Comparison of ENCODE assay signal across 15 cellular contexts in the genomic region with DNA sequence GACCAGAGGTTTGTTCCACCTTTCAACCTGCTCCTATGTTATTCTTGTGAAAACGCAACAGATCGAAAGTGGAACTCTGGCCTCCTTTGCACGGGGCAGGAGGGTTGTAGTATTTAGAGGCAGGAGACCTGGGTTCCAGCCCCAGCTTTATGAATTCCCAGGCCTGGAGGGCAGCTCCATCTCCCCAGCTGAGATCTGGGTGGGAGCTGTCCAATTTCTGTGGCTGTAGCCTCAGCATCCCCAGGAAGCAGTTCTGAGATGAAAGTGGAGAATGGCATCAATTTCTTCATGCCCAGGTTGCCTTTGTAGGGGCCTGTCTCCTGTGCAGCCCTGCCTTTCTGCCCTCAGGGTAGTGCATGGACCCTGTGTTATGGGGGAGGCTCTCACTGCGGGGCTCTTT. TPM values are rescaled to one million over a fixed set of nuclear protein-coding genes. Genes with fewer than 3 reads are reported as not detected.
DNase-seq lines count a peak whose midpoint lies in the region; ATAC-seq and TF ChIP-seq lines count a peak whose summit lies in the region.
"Had no signal": no experiment of that assay in that cellular context is flagged by ENCODE, and none has a peak within 500 bp of the region (broad histone marks: within the 10 kb centered on the region; RNA-seq: fewer than 3 reads in every experiment).

No MANE protein-coding gene starts in this region.

- no peak overlapping the region for H3K4me3 ChIP-seq in SU-DHL-6 (ENCODE audit: insufficient read depth, low read length, poor library complexity, severe bottlenecking)
- H3K4me3 ChIP-seq: A549, prostate gland had no signal

- H4K20me1 ChIP-seq in SU-DHL-6 (ENCODE audit: low read depth, low read length): no peaks in the 10 kb centered on the region

- peak overlapping the region; percentile 93 for H3K27ac Mint-ChIP-seq in activated CD4-positive, alpha-beta T cell treated with anti-CD3 and anti-CD28 coated beads, Interleukin-2, amount 10 ng/mL, durations not matched to agents 24 days and 14 days
- H3K27ac Mint-ChIP-seq in endothelial cell (ENCODE audit: unreplicated experiment): peak overlapping the region; percentile 86
- peak overlapping the region; percentile 96 for H3K27ac Mint-ChIP-seq in stimulated activated effector memory CD8-positive, alpha-beta T cell treated with anti-CD3 and anti-CD28 coated beads, Interleukin-12 subunit alpha, Interleukin-12 subunit beta, amount 100 ng/mL, for 72 hours
- H3K27ac Mint-ChIP-seq: activated naive CD8-positive, alpha-beta T cell treated with anti-CD3 and anti-CD28 coated beads, Interleukin-2, amount 50 U/mL, for 24 hours had no signal

- H3K4me3 Mint-ChIP-seq in activated CD4-positive, alpha-beta T cell treated with anti-CD3 and anti-CD28 coated beads, Interleukin-2, amount 10 ng/mL, durations not matched to agents 24 days and 14 days: peak overlapping the region; percentile 92
- peak overlapping the region; percentile 98 for H3K4me3 Mint-ChIP-seq in endothelial cell (ENCODE audit: unreplicated experiment)
- H3K4me3 Mint-ChIP-seq in stimulated activated effector memory CD8-positive, alpha-beta T cell treated with anti-CD3 and anti-CD28 coated beads, Interleukin-12 subunit alpha, Interleukin-12 subunit beta, amount 100 ng/mL, for 72 hours: no peak overlapping the region
- H3K4me3 Mint-ChIP-seq: activated naive CD8-positive, alpha-beta T cell treated with anti-CD3 and anti-CD28 coated beads, Interleukin-2, amount 50 U/mL, for 24 hours; CD8-positive, alpha-beta memory T cell had no signal

- H3K9me3 ChIP-seq in SU-DHL-6 (ENCODE audit: insufficient read depth, low read length): no peaks in the 10 kb centered on the region
- H3K9me3 ChIP-seq: A549, prostate gland had no signal

- intact Hi-C loops in activated CD4-positive, alpha-beta T cell treated with anti-CD3 and anti-CD28 coated beads, Interleukin-2, amount 10 ng/mL, durations not matched to agents 24 days and 14 days (cut with micrococcal nuclease): loop anchor here (5.0 kb wide), 2 partner anchors 135 to 290 kb away; a partner anchor contains a TSS

- no peak overlapping the region for H3K9ac ChIP-seq in SU-DHL-6 (ENCODE audit: low read length)

- no peak for TF ChIP-seq CTCF in SU-DHL-6 (IDR thresholded peaks at IDR 0.05; ENCODE audit: insufficient read depth, low read length, poor library complexity, severe bottlenecking)
- no peak for TF ChIP-seq CTCF in endothelial cell (IDR thresholded peaks at IDR 0.05; ENCODE audit: unreplicated experiment)

- H3K27me3 ChIP-seq in SU-DHL-6 (ENCODE audit: low read length): no peaks in the 10 kb centered on the region

- no peak overlapping the region for H2AFZ ChIP-seq in SU-DHL-6 (ENCODE audit: low read depth, low read length, severe bottlenecking)

- DNase-seq in activated CD4-positive, alpha-beta T cell treated with anti-CD3 and anti-CD28 coated beads, Interleukin-2, amount 10 ng/mL, durations not matched to agents 24 days and 14 days: no peak
- no peak for DNase-seq in activated CD4-positive, alpha-beta T cell treated with anti-CD3 and anti-CD28 coated beads, Interleukin-2, amount 50 U/mL, for 48 hours
- DNase-seq in endothelial cell (ENCODE audit: low spot score) (no peak), DMS114 treated with DMSO at 0.1 percent for 48 hours (lab: John Stamatoyannopoulos, UW; ENCODE audit: unreplicated experiment) (no peak), NAMALWA (ENCODE audit: low spot score) (no peak)
- no peak for DNase-seq in stimulated activated effector memory CD8-positive, alpha-beta T cell treated with anti-CD3 and anti-CD28 coated beads, Interleukin-12 subunit alpha, Interleukin-12 subunit beta, amount 100 ng/mL, for 72 hours (ENCODE audit: low spot score in 2 of 2)
- DNase-seq in stimulated activated naive CD4-positive, alpha-beta T cell (lab: John Stamatoyannopoulos, UW): no peak
- DNase-seq: activated naive CD8-positive, alpha-beta T cell treated with anti-CD3 and anti-CD28 coated beads, Interleukin-2, amount 50 U/mL, for 24 hours; CD8-positive, alpha-beta memory T cell; KG1; NCI-H1417 treated with DMSO at 0.1 percent for 48 hours; OCI-M1 had no signal

- H3K79me2 ChIP-seq in SU-DHL-6 (ENCODE audit: insufficient read depth, low read length): peaks cover 37% of the 10 kb centered on the region

- peaks cover 26% of the 10 kb centered on the region for H3K36me3 Mint-ChIP-seq in activated CD4-positive, alpha-beta T cell treated with anti-CD3 and anti-CD28 coated beads, Interleukin-2, amount 10 ng/mL, durations not matched to agents 24 days and 14 days (ENCODE audit: low read depth)
- H3K36me3 Mint-ChIP-seq in endothelial cell (ENCODE audit: low read depth, unreplicated experiment): peaks cover 28% of the 10 kb centered on the region
- peaks cover 22% of the 10 kb centered on the region for H3K36me3 Mint-ChIP-seq in stimulated activated effector memory CD8-positive, alpha-beta T cell treated with anti-CD3 and anti-CD28 coated beads, Interleukin-12 subunit alpha, Interleukin-12 subunit beta, amount 100 ng/mL, for 72 hours
- H3K36me3 Mint-ChIP-seq: CD8-positive, alpha-beta memory T cell had no signal

- H3K27me3 Mint-ChIP-seq in activated CD4-positive, alpha-beta T cell treated with anti-CD3 and anti-CD28 coated beads, Interleukin-2, amount 10 ng/mL, durations not matched to agents 24 days and 14 days: no peaks in the 10 kb centered on the region
- H3K27me3 Mint-ChIP-seq in endothelial cell (ENCODE audit: unreplicated experiment): peaks cover 21% of the 10 kb centered on the region

- no peak for ATAC-seq in stimulated activated effector memory CD8-positive, alpha-beta T cell treated with anti-CD3 and anti-CD28 coated beads, Interleukin-12 subunit alpha, Interleukin-12 subunit beta, amount 100 ng/mL, for 72 hours
- ATAC-seq: A549; activated naive CD8-positive, alpha-beta T cell treated with anti-CD3 and anti-CD28 coated beads, Interleukin-2, amount 50 U/mL, for 24 hours had no signal

- H3K9me2 ChIP-seq in SU-DHL-6 (replicated peaks; ENCODE audit: insufficient read depth, low read length): no peaks in the 10 kb centered on the region

- no peaks in the 10 kb centered on the region for H3K9me3 Mint-ChIP-seq in activated CD4-positive, alpha-beta T cell treated with anti-CD3 and anti-CD28 coated beads, Interleukin-2, amount 10 ng/mL, durations not matched to agents 24 days and 14 days
- no peaks in the 10 kb centered on the region for H3K9me3 Mint-ChIP-seq in endothelial cell (ENCODE audit: unreplicated experiment)
- no peaks in the 10 kb centered on the region for H3K9me3 Mint-ChIP-seq in stimulated activated effector memory CD8-positive, alpha-beta T cell treated with anti-CD3 and anti-CD28 coated beads, Interleukin-12 subunit alpha, Interleukin-12 subunit beta, amount 100 ng/mL, for 72 hours
- H3K9me3 Mint-ChIP-seq: activated naive CD8-positive, alpha-beta T cell treated with anti-CD3 and anti-CD28 coated beads, Interleukin-2, amount 50 U/mL, for 24 hours; CD8-positive, alpha-beta memory T cell had no signal

- no peaks in the 10 kb centered on the region for H3K36me3 ChIP-seq in SU-DHL-6 (ENCODE audit: low read length)
- H3K36me3 ChIP-seq: prostate gland had no signal

- peaks cover 9% of the 10 kb centered on the region; the same call in 1 of the 2 replicates for H3F3A ChIP-seq in SU-DHL-6 (ENCODE audit: insufficient read depth)

- peaks cover 55% of the 10 kb centered on the region for H3K4me1 Mint-ChIP-seq in activated CD4-positive, alpha-beta T cell treated with anti-CD3 and anti-CD28 coated beads, Interleukin-2, amount 10 ng/mL, durations not matched to agents 24 days and 14 days
- H3K4me1 Mint-ChIP-seq in endothelial cell (ENCODE audit: unreplicated experiment): peaks cover 69% of the 10 kb centered on the region
- peaks cover 66% of the 10 kb centered on the region for H3K4me1 Mint-ChIP-seq in stimulated activated effector memory CD8-positive, alpha-beta T cell treated with anti-CD3 and anti-CD28 coated beads, Interleukin-12 subunit alpha, Interleukin-12 subunit beta, amount 100 ng/mL, for 72 hours

- peak overlapping the region; percentile 2; the same call in 1 of the 2 replicates for H3K27ac ChIP-seq in SU-DHL-6 (ENCODE audit: low read depth, low read length)
- H3K27ac ChIP-seq: A549 had no signal

- peak overlapping the region; percentile 84 for H3K4me2 ChIP-seq in SU-DHL-6 (ENCODE audit: low read depth, low read length, poor library complexity, severe bottlenecking)

RNA-seq across cellular contexts. Expression of a gene that starts 4.1 kb away (rescaled TPM):
- 278 and 283 TPM in 2 replicates for total RNA-seq in activated CD4-positive, alpha-beta T cell treated with anti-CD3 and anti-CD28 coated beads, Interleukin-2, amount 10 ng/mL, durations not matched to agents 24 days and 14 days
- total RNA-seq in endothelial cell (ENCODE audit: unreplicated experiment): 682 TPM

RNA-seq across cellular contexts. Expression of a gene that starts 15.4 kb away (rescaled TPM):
- 92.5 and 94.7 TPM in 2 replicates for total RNA-seq in activated CD4-positive, alpha-beta T cell treated with anti-CD3 and anti-CD28 coated beads, Interleukin-2, amount 10 ng/mL, durations not matched to agents 24 days and 14 days
- 102 TPM for total RNA-seq in endothelial cell (ENCODE audit: unreplicated experiment)

RNA-seq across cellular contexts. Expression of a gene that starts 39.5 kb away (rescaled TPM):
- 144 and 152 TPM in 2 replicates for total RNA-seq in activated CD4-positive, alpha-beta T cell treated with anti-CD3 and anti-CD28 coated beads, Interleukin-2, amount 10 ng/mL, durations not matched to agents 24 days and 14 days
- total RNA-seq in endothelial cell (ENCODE audit: unreplicated experiment): 22.0 TPM

RNA-seq across cellular contexts. Expression of a gene that starts 39.8 kb away (rescaled TPM):
- total RNA-seq in activated CD4-positive, alpha-beta T cell treated with anti-CD3 and anti-CD28 coated beads, Interleukin-2, amount 10 ng/mL, durations not matched to agents 24 days and 14 days: 179 and 187 TPM in 2 replicates
- 125 TPM for total RNA-seq in endothelial cell (ENCODE audit: unreplicated experiment)

RNA-seq across cellular contexts. Expression of a gene that starts 59.1 kb away (rescaled TPM):
- total RNA-seq in activated CD4-positive, alpha-beta T cell treated with anti-CD3 and anti-CD28 coated beads, Interleukin-2, amount 10 ng/mL, durations not matched to agents 24 days and 14 days: 13.5 and 15.6 TPM in 2 replicates
- 42.0 TPM for total RNA-seq in endothelial cell (ENCODE audit: unreplicated experiment)
